In genomic region chrX:153381684-153382532, GRCh38 we compare ENCODE assay signal across 1 cellular context.
TF ChIP-seq lines count a peak whose summit lies in the region.

No MANE protein-coding gene starts in this region.

TF ChIP-seq in K562, 482 proteins besides CTCF, POLR2A, EP300 and RAD21 (continued from another document and continues in another):
- TF ChIP-seq CHD7 (IDR thresholded peaks at IDR 0.05; ENCODE audit: low read depth, low read length) (no peak), BCOR (IDR thresholded peaks at IDR 0.05) (no peak), ATF7 (IDR thresholded peaks at IDR 0.05) (peak; percentile 62; the same call in 1 of the 2 replicates), L3MBTL2 (IDR thresholded peaks at IDR 0.05) (peak; percentile 74), RCOR1 (IDR thresholded peaks at IDR 0.05; ENCODE audit: borderline replicate concordance in 1 of 2, low read depth in 2 of 2, low read length in 2 of 2) (peak in 1 of 2 experiments; percentile 90; a peak in 2 of 4 replicates), ZNF395 (CRISPR knock-in tag; IDR thresholded peaks at IDR 0.05) (peak; percentile 26; the same call in 1 of the 2 replicates), ESRRA (IDR thresholded peaks at IDR 0.05; ENCODE audit: borderline replicate concordance, low read depth) (peak; percentile 89), ELF1 (tag; IDR thresholded peaks at IDR 0.05) (peak; percentile 61; the same call in 1 of the 2 replicates), ETV1 (tag; conservative IDR thresholded peaks at IDR 0.05; ENCODE audit: low read depth) (0 out of 2 replicates have a peak, but pooled peaks have one; percentile 60), CBFA2T3 (IDR thresholded peaks at IDR 0.05) (peak; percentile 20; the same call in 1 of the 2 replicates), SIRT6 (IDR thresholded peaks at IDR 0.05; ENCODE audit: low read depth, low read length) (no peak), TFAP4 (CRISPR knock-in tag; IDR thresholded peaks at IDR 0.05; ENCODE audit: borderline replicate concordance) (peak; percentile 55; the same call in 1 of the 2 replicates), BCLAF1 (IDR thresholded peaks at IDR 0.05; ENCODE audit: borderline replicate concordance in 1 of 2, control insufficient read depth in 1 of 2, low read depth in 2 of 2, low read length in 1 of 2) (0 out of 4 replicates have a peak, but pooled peaks of 1 of the 2 experiments have one; percentile 32), C11orf30 (IDR thresholded peaks at IDR 0.05; ENCODE audit: low read depth) (peak; percentile 41), ATF1 (CRISPR knock-in tag; IDR thresholded peaks at IDR 0.05) (no peak), ATF1 (tag; IDR thresholded peaks at IDR 0.05) (peak; percentile 57), SMAD4 (CRISPR knock-in tag; conservative IDR thresholded peaks at IDR 0.05) (0 out of 2 replicates have a peak, but pooled peaks have one; percentile 25), HOMEZ (CRISPR knock-in tag; IDR thresholded peaks at IDR 0.05) (0 out of 2 replicates have a peak, but pooled peaks have one; percentile 27), HMG20B (CRISPR knock-in tag; IDR thresholded peaks at IDR 0.05) (no peak), ZNF318 (IDR thresholded peaks at IDR 0.05; ENCODE audit: borderline replicate concordance in 1 of 2, low read depth in 1 of 2) (0 out of 4 replicates have a peak, but pooled peaks of 1 of the 2 experiments have one; percentile 24), FOXJ2 (tag; IDR thresholded peaks at IDR 0.05) (peak; percentile 98), BCL6 (CRISPR knock-in tag; IDR thresholded peaks at IDR 0.05) (no peak), MAZ (CRISPR knock-in tag; conservative IDR thresholded peaks at IDR 0.05 in 1 of 2, IDR thresholded peaks at IDR 0.05 in 1 of 2) (peak; percentile 41 to 43; a peak in 2 of 4 replicates), JUND (IDR thresholded peaks at IDR 0.05; ENCODE audit: borderline replicate concordance, low read depth, low read length) (peak; percentile 11; the same call in 1 of the 2 replicates), JUND (tag; IDR thresholded peaks at IDR 0.05; ENCODE audit: borderline replicate concordance, low read depth, low read length) (no peak), RFX1 (IDR thresholded peaks at IDR 0.05) (peak; percentile 95)
